In genomic region chr3:142502187-142502985, GRCh38 we compare ENCODE assay signal across 1 cellular context.
TF ChIP-seq lines count a peak whose summit lies in the region.

No MANE protein-coding gene starts in this region.

TF ChIP-seq in K562, 482 proteins besides CTCF, POLR2A, EP300 and RAD21:
- TF ChIP-seq MEIS2 (IDR thresholded peaks at IDR 0.05; ENCODE audit: partially characterized antibody) = peak; percentile 31
- TF ChIP-seq ESRRA (IDR thresholded peaks at IDR 0.05; ENCODE audit: borderline replicate concordance, low read depth) = no peak
- TF ChIP-seq ZNF830 (CRISPR knock-in tag; IDR thresholded peaks at IDR 0.05) = no peak
- TF ChIP-seq ZNF407 (IDR thresholded peaks at IDR 0.05; ENCODE audit: low read depth) = no peak
- TF ChIP-seq, protein P1, sequence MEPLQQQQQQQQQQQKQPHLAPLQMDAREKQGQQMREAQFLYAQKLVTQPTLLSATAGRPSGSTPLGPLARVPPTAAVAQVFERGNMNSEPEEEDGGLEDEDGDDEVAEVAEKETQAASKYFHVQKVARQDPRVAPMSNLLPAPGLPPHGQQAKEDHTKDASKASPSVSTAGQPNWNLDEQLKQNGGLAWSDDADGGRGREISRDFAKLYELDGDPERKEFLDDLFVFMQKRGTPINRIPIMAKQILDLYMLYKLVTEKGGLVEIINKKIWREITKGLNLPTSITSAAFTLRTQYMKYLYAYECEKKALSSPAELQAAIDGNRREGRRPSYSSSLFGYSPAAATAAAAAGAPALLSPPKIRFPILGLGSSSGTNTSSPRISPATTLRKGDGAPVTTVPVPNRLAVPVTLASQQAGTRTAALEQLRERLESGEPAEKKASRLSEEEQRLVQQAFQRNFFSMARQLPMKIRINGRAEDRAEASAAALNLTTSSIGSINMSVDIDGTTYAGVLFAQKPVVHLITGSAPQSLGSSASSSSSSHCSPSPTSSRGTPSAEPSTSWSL (CRISPR knock-in tag; IDR thresholded peaks at IDR 0.05; ENCODE audit: borderline replicate concordance) = no peak
- peak; percentile 86 for TF ChIP-seq ZNF146 (CRISPR knock-in tag; IDR thresholded peaks at IDR 0.05; ENCODE audit: unreplicated experiment)
- TF ChIP-seq, protein P2, sequence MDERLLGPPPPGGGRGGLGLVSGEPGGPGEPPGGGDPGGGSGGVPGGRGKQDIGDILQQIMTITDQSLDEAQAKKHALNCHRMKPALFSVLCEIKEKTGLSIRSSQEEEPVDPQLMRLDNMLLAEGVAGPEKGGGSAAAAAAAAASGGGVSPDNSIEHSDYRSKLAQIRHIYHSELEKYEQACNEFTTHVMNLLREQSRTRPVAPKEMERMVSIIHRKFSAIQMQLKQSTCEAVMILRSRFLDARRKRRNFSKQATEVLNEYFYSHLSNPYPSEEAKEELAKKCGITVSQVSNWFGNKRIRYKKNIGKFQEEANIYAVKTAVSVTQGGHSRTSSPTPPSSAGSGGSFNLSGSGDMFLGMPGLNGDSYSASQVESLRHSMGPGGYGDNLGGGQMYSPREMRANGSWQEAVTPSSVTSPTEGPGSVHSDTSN (CRISPR knock-in tag; IDR thresholded peaks at IDR 0.05; ENCODE audit: low read depth) = no peak
- TF ChIP-seq, protein P2 (tag; conservative IDR thresholded peaks at IDR 0.05; ENCODE audit: low read depth) = peak; percentile 55
- no peak for TF ChIP-seq SIRT6 (IDR thresholded peaks at IDR 0.05; ENCODE audit: low read depth, low read length)
- no peak for TF ChIP-seq FUS (optimal IDR thresholded peaks at IDR 0.05; ENCODE audit: low read depth, low read length)
- TF ChIP-seq, protein P3, sequence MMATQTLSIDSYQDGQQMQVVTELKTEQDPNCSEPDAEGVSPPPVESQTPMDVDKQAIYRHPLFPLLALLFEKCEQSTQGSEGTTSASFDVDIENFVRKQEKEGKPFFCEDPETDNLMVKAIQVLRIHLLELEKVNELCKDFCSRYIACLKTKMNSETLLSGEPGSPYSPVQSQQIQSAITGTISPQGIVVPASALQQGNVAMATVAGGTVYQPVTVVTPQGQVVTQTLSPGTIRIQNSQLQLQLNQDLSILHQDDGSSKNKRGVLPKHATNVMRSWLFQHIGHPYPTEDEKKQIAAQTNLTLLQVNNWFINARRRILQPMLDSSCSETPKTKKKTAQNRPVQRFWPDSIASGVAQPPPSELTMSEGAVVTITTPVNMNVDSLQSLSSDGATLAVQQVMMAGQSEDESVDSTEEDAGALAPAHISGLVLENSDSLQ (IDR thresholded peaks at IDR 0.05) = peak; percentile 28; the same call in 1 of the 2 replicates
- TF ChIP-seq GABPA (tag; conservative IDR thresholded peaks at IDR 0.05; ENCODE audit: low read depth) = no peak
- 0 out of 4 replicates have a peak, but pooled peaks of 1 of the 2 experiments have one; percentile 21 for TF ChIP-seq KDM1A (IDR thresholded peaks at IDR 0.05)
- TF ChIP-seq RBM25 (IDR thresholded peaks at IDR 0.05; ENCODE audit: low read depth, low read length, severe bottlenecking) = peak; percentile 80
